10 cellular contexts compared by ENCODE assay signal in genomic region chr12:49783917-49784676, GRCh38. TPM values are rescaled to one million over a fixed set of nuclear protein-coding genes. Genes with fewer than 3 reads are reported as not detected.
DNase-seq lines count a peak whose midpoint lies in the region; ATAC-seq, FAIRE-seq and TF ChIP-seq lines count a peak whose summit lies in the region.
"Had no signal": no experiment of that assay in that cellular context is flagged by ENCODE, and none has a peak within 500 bp of the region (broad histone marks: within the 10 kb centered on the region; RNA-seq: fewer than 3 reads in every experiment).

No MANE protein-coding gene starts in this region.

- no peak for DNase-seq in Right ventricle myocardium inferior (ENCODE audit: missing footprints)
- no peak for DNase-seq in cardiac septum (ENCODE audit: low spot score)
- peak; percentile 18 for DNase-seq in bronchial epithelial cell (ENCODE audit: low read depth)
- peak; percentile 56 to 96 for DNase-seq in lung microvascular endothelial cell (ENCODE audit: low read depth in 2 of 2)
- no peak for DNase-seq in NCI-H146 (lab: John Stamatoyannopoulos, UW)
- DNase-seq in activated CD4-positive, alpha-beta T cell treated with anti-CD3 and anti-CD28 coated beads for 1 hour = no peak
- no peak for DNase-seq in superior temporal gyrus (ENCODE audit: extremely low spot score)
- DNase-seq: SHP77 treated with DMSO at 0.1 percent for 48 hours had no signal

- no peaks in the 10 kb centered on the region for H3K27me3 ChIP-seq in bronchial epithelial cell (ENCODE audit: control insufficient read depth, insufficient read depth, low read length)

- intact Hi-C loops in Right ventricle myocardium inferior (cut with DNase I) = no loop called here
- intact Hi-C loops in cardiac septum (cut with DNase I) = no loop called here

- H3K4me3 ChIP-seq in bronchial epithelial cell (ENCODE audit: low read depth, low read length) = no peak overlapping the region
- H3K4me3 ChIP-seq: neural progenitor cell had no signal

- ATAC-seq in Right ventricle myocardium inferior (peak; percentile 47), GM18861 (IDR thresholded peaks at IDR 0.05; ENCODE audit: unreplicated experiment) (no peak)

- no peaks in the 10 kb centered on the region for H3K36me3 ChIP-seq in bronchial epithelial cell (ENCODE audit: control insufficient read depth, insufficient read depth, low read length)

- no peak for FAIRE-seq in bronchial epithelial cell (lab: Jason Lieb, UNC)

- TF ChIP-seq CTCF in bronchial epithelial cell (IDR thresholded peaks at IDR 0.05; ENCODE audit: insufficient read depth, low read length, severe bottlenecking) = no peak

RNA-seq across cellular contexts. Expression of gene TMBIM6, which starts 42.7 kb away (rescaled TPM):
- 275 TPM for total RNA-seq in Right ventricle myocardium inferior
- total RNA-seq in cardiac septum = 191 TPM
- total RNA-seq in bronchial epithelial cell = 570 and 818 TPM in 2 replicates
- total RNA-seq in lung microvascular endothelial cell = 324 and 480 TPM in 2 replicates

RNA-seq across cellular contexts. Expression of gene NCKAP5L, which starts 44.1 kb away (rescaled TPM):
- total RNA-seq in Right ventricle myocardium inferior (32.7 TPM), cardiac septum (26.5 TPM), bronchial epithelial cell (3.1 and 3.7 TPM in 2 replicates), lung microvascular endothelial cell (6.1 and 6.9 TPM in 2 replicates)

RNA-seq across cellular contexts. Expression of gene BCDIN3D, which starts 58.8 kb away (rescaled TPM):
- 2.6 TPM for total RNA-seq in Right ventricle myocardium inferior
- 2.6 TPM for total RNA-seq in cardiac septum
- 6.8 and 7.4 TPM in 2 replicates for total RNA-seq in bronchial epithelial cell
- total RNA-seq in lung microvascular endothelial cell = 2.0 TPM in 2 replicates

Comparison
In these comparisons a context has a peak if more than half of its experiments do, and no peak if none do; other contexts are left out.
1. DNase-seq: peak in bronchial epithelial cell (single experiment) and lung microvascular endothelial cell (2 of 2); none in Right ventricle myocardium inferior (single experiment), cardiac septum (single experiment), NCI-H146 (single experiment), activated CD4-positive, alpha-beta T cell treated with anti-CD3 and anti-CD28 coated beads for 1 hour (single experiment) and superior temporal gyrus (single experiment).